In genomic region chr11:44952082-44952481, GRCh38 we compare ENCODE assay signal across 19 cellular contexts. TPM values are rescaled to one million over a fixed set of nuclear protein-coding genes. Genes with fewer than 3 reads are reported as not detected.
DNase-seq lines count a peak whose midpoint lies in the region; ATAC-seq and TF ChIP-seq lines count a peak whose summit lies in the region.
"Had no signal": no experiment of that assay in that cellular context is flagged by ENCODE, and none has a peak within 500 bp of the region (broad histone marks: within the 10 kb centered on the region; RNA-seq: fewer than 3 reads in every experiment).

No MANE protein-coding gene starts in this region.

- no peak for TF ChIP-seq POLR2A in transverse colon (IDR thresholded peaks at IDR 0.05)

- H3K27me3 ChIP-seq in cardiac muscle cell (no peaks in the 10 kb centered on the region), right atrium auricular region (no peaks in the 10 kb centered on the region), transverse colon (no peaks in the 10 kb centered on the region)
- no peaks in the 10 kb centered on the region for H3K27me3 ChIP-seq in naive thymus-derived CD4-positive, alpha-beta T cell (ENCODE audit: control insufficient read depth in 2 of 2, insufficient read depth in 2 of 2, low read length in 2 of 2)

- intact Hi-C loops in activated B cell treated with CpG ODN at 0.5 μM for 24 hours (cut with micrococcal nuclease): loop anchor here (1.0 kb wide), 1 partner anchor 9 kb away; no protein-coding TSS in a partner anchor
- intact Hi-C loops in naive thymus-derived CD4-positive, alpha-beta T cell (cut with micrococcal nuclease): loop anchor here in 1 of 2 donors (5.0 kb wide), 2 partner anchors 130 to 150 kb away; no protein-coding TSS in a partner anchor
- intact Hi-C loops in transverse colon (cut with DNase I; ENCODE audit: low total_unique reads): no loop called here

- CTCF ChIA-PET in activated B cell treated with CpG ODN at 0.5 μM for 24 hours (lab: Charles Lee): interaction anchor here (0.9 to 1.2 kb wide), 3 partner anchors 11 to 77 kb away, joined by 3 to 5 read pairs (median 3); no protein-coding TSS in a partner anchor
- CTCF ChIA-PET in naive thymus-derived CD4-positive, alpha-beta T cell (lab: Charles Lee): no interaction called here

- no peak for TF ChIP-seq EP300 in transverse colon (IDR thresholded peaks at IDR 0.05; ENCODE audit: low read depth)

- H3K4me3 Mint-ChIP-seq in activated B cell treated with CpG ODN at 0.5 μM for 24 hours: no peak overlapping the region
- H3K4me3 Mint-ChIP-seq in naive thymus-derived CD4-positive, alpha-beta T cell: peak overlapping the region in 7 of 10 donors; percentile 14 to 81 (median 69)

- no peak for DNase-seq in cardiac muscle cell (ENCODE audit: low read depth in 1 of 2, low spot score in 1 of 2)
- no peak for DNase-seq in right atrium auricular region (ENCODE audit: low spot score)
- DNase-seq in activated B cell treated with CpG ODN at 0.5 μM for 24 hours: no peak
- no peak for DNase-seq in naive thymus-derived CD4-positive, alpha-beta T cell
- peak; percentile 49 for DNase-seq in transverse colon
- DNase-seq in ecto neural progenitor cell (ENCODE audit: low spot score): no peak
- DNase-seq in AG08396 (ENCODE audit: low spot score): no peak
- DNase-seq: activated CD4-positive, CD25-positive, alpha-beta regulatory T cell; activated T-cell treated with anti-CD3 and anti-CD28 coated beads, Interleukin-2, amount 50 U/mL, for 24 hours; endodermal cell; left cardiac atrium; midbrain; NCI-H187 treated with DMSO at 0.1 percent for 48 hours; NCI-H226; retina; stimulated activated CD8-positive, alpha-beta memory T cell treated with anti-CD3 and anti-CD28 coated beads, Interleukin-4, amount 100 ng/mL, for 48 hours had no signal

- no peaks in the 10 kb centered on the region for H3K36me3 ChIP-seq in cardiac muscle cell
- no peaks in the 10 kb centered on the region for H3K36me3 ChIP-seq in right atrium auricular region
- no peaks in the 10 kb centered on the region for H3K36me3 ChIP-seq in naive thymus-derived CD4-positive, alpha-beta T cell (ENCODE audit: control insufficient read depth in 2 of 3, insufficient read depth in 3 of 3, low read length in 3 of 3)
- no peaks in the 10 kb centered on the region for H3K36me3 ChIP-seq in transverse colon

- ATAC-seq in activated B cell treated with CpG ODN at 0.5 μM for 24 hours (ENCODE audit: low read depth) (no peak), HG02763 (IDR thresholded peaks at IDR 0.05; ENCODE audit: unreplicated experiment) (no peak)
- no peak for ATAC-seq in naive thymus-derived CD4-positive, alpha-beta T cell

- H3K27me3 Mint-ChIP-seq in activated B cell treated with CpG ODN at 0.5 μM for 24 hours: no peaks in the 10 kb centered on the region
- peaks cover 0 to 37% (median 8%) of the 10 kb centered on the region in 5 donors for H3K27me3 Mint-ChIP-seq in naive thymus-derived CD4-positive, alpha-beta T cell
- H3K27me3 Mint-ChIP-seq: activated naive CD4-positive, alpha-beta T cell treated with anti-CD3 and anti-CD28 coated beads, Interleukin-2, amount 50 U/mL, for 24 hours had no signal

- H3K9me3 Mint-ChIP-seq in activated B cell treated with CpG ODN at 0.5 μM for 24 hours: no peaks in the 10 kb centered on the region
- no peaks in the 10 kb centered on the region for H3K9me3 Mint-ChIP-seq in naive thymus-derived CD4-positive, alpha-beta T cell
- H3K9me3 Mint-ChIP-seq: activated naive CD4-positive, alpha-beta T cell treated with anti-CD3 and anti-CD28 coated beads, Interleukin-2, amount 50 U/mL, for 24 hours; activated T-cell treated with anti-CD3 and anti-CD28 coated beads, Interleukin-2, amount 50 U/mL, for 24 hours; endodermal cell; T-helper 2 cell treated with Interferon-gamma antibody and Interleukin-4, amounts not matched to agents 5 μg/mL and 100 μg/mL, for 36 hours had no signal

- TF ChIP-seq CTCF in cardiac muscle cell (IDR thresholded peaks at IDR 0.05; ENCODE audit: low read depth, low read length) (no peak), right atrium auricular region (IDR thresholded peaks at IDR 0.05) (no peak), activated B cell treated with CpG ODN at 0.5 μM for 24 hours (IDR thresholded peaks at IDR 0.05) (no peak), transverse colon (IDR thresholded peaks at IDR 0.05) (no peak)

- no peaks in the 10 kb centered on the region for H3K9me3 ChIP-seq in cardiac muscle cell (ENCODE audit: low read depth)
- no peaks in the 10 kb centered on the region for H3K9me3 ChIP-seq in right atrium auricular region
- no peaks in the 10 kb centered on the region for H3K9me3 ChIP-seq in naive thymus-derived CD4-positive, alpha-beta T cell (ENCODE audit: control insufficient read depth in 2 of 3, low read length in 3 of 3)
- H3K9me3 ChIP-seq in transverse colon: no peaks in the 10 kb centered on the region

- peaks cover 48% of the 10 kb centered on the region for H3K4me1 Mint-ChIP-seq in activated B cell treated with CpG ODN at 0.5 μM for 24 hours
- H3K4me1 Mint-ChIP-seq in naive thymus-derived CD4-positive, alpha-beta T cell: peaks cover 0 to 19% (median 6%) of the 10 kb centered on the region in 7 donors

- H3K4me3 ChIP-seq in cardiac muscle cell (no peak overlapping the region), right atrium auricular region (no peak overlapping the region), transverse colon (no peak overlapping the region)
- no peak overlapping the region for H3K4me3 ChIP-seq in naive thymus-derived CD4-positive, alpha-beta T cell (ENCODE audit: low read length)

- H3K27ac ChIP-seq in cardiac muscle cell: peak overlapping the region; percentile 77
- H3K27ac ChIP-seq in right atrium auricular region: peak overlapping the region in 1 of 2 donors; percentile 91
- no peak overlapping the region for H3K27ac ChIP-seq in naive thymus-derived CD4-positive, alpha-beta T cell (ENCODE audit: low read depth, low read length)
- peak overlapping the region; percentile 86 to 96 (median 94) for H3K27ac ChIP-seq in transverse colon

- WGBS in transverse colon (ENCODE audit: low coverage in 1 of 2), 2 donors: 0 to 30% methylated on average over 1 to 2 of the region's 2 CpGs

- peak overlapping the region; percentile 63 for H3K27ac Mint-ChIP-seq in activated B cell treated with CpG ODN at 0.5 μM for 24 hours
- H3K27ac Mint-ChIP-seq in naive thymus-derived CD4-positive, alpha-beta T cell: no peak overlapping the region
- H3K27ac Mint-ChIP-seq: T-helper 2 cell treated with Interferon-gamma antibody and Interleukin-4, amounts not matched to agents 5 μg/mL and 100 μg/mL, for 36 hours had no signal

- in situ Hi-C loops in transverse colon (cut with MboI; ENCODE audit: low pct_ligation_motif_present in 1 of 4, low pct_unique_long_range_greater_than_20kb in 1 of 4, low sequenced_read_pairs in 3 of 4): no loop called here

- peaks cover 40% of the 10 kb centered on the region for H3K4me1 ChIP-seq in cardiac muscle cell (ENCODE audit: low read depth)
- peaks cover 0 to 69% of the 10 kb centered on the region in 2 donors for H3K4me1 ChIP-seq in right atrium auricular region
- peaks cover 0 to 6% of the 10 kb centered on the region in 2 donors for H3K4me1 ChIP-seq in naive thymus-derived CD4-positive, alpha-beta T cell (ENCODE audit: control insufficient read depth in 2 of 2, insufficient read depth in 2 of 2, low read length in 2 of 2)
- H3K4me1 ChIP-seq in transverse colon: peaks cover 5 to 64% (median 37%) of the 10 kb centered on the region in 4 donors

- POLR2A ChIA-PET in activated B cell treated with CpG ODN at 0.5 μM for 24 hours (lab: Charles Lee): interaction anchor here (1.3 to 1.4 kb wide), 2 partner anchors 74 to 77 kb away, joined by 3 to 4 read pairs; no protein-coding TSS in a partner anchor
- POLR2A ChIA-PET in naive thymus-derived CD4-positive, alpha-beta T cell (lab: Charles Lee): no interaction called here

- H3K36me3 Mint-ChIP-seq in activated B cell treated with CpG ODN at 0.5 μM for 24 hours (ENCODE audit: low read depth): peaks cover 7% of the 10 kb centered on the region
- no peaks in the 10 kb centered on the region for H3K36me3 Mint-ChIP-seq in naive thymus-derived CD4-positive, alpha-beta T cell
- H3K36me3 Mint-ChIP-seq: activated naive CD4-positive, alpha-beta T cell treated with anti-CD3 and anti-CD28 coated beads, Interleukin-2, amount 50 U/mL, for 24 hours had no signal

RNA-seq across cellular contexts. Expression of gene TP53I11, which starts 1.4 kb away (rescaled TPM):
- total RNA-seq in cardiac muscle cell (138 and 155 TPM in 2 replicates), right atrium auricular region (10 to 100 TPM; 46.7 to 89.0 TPM), activated B cell treated with CpG ODN at 0.5 μM for 24 hours (145 and 175 TPM in 2 replicates), transverse colon (10 to 100 TPM; 41.5 to 90.0 (median 56.4) TPM)
- 112 and 132 TPM in 2 replicates for polyA plus RNA-seq in cardiac muscle cell
- 1 to 10 TPM in 3 of 5 experiments, under 1 TPM in 2; 0.40 to 7.6 (median 2.0) TPM for total RNA-seq in naive thymus-derived CD4-positive, alpha-beta T cell
- 1 to 10 TPM in 1 of 2 donors, under 1 TPM in 1; 0.35 to 1.2 TPM for polyA plus RNA-seq in naive thymus-derived CD4-positive, alpha-beta T cell

Comparison
In these comparisons a context has a peak if more than half of its experiments do, and no peak if none do; other contexts are left out.
1. RNA of gene TP53I11, which starts 1.4 kb away (total RNA-seq): 145 to 175 TPM in activated B cell treated with CpG ODN at 0.5 μM for 24 hours, 138 to 155 TPM in cardiac muscle cell, 46.7 to 89.0 TPM in right atrium auricular region and 41.5 to 90.0 TPM in transverse colon; 0.40 to 7.6 TPM in naive thymus-derived CD4-positive, alpha-beta T cell; every median in the first group is over 4 times any median in the second.